Comparison of ENCODE assay signal across 16 cellular contexts in genomic region chr3:57784089-57784735, GRCh38.
"Had no signal": no experiment of that assay in that cellular context is flagged by ENCODE, and none has a peak within 500 bp of the region (broad histone marks: within the 10 kb centered on the region; RNA-seq: fewer than 3 reads in every experiment).

No MANE protein-coding gene starts in this region.

- H3K36me3 ChIP-seq: cardiac muscle cell, upper lobe of left lung, WERI-Rb-1 had no signal

- ATAC-seq: activated CD8-positive, alpha-beta T cell treated with anti-CD3 and anti-CD28 coated beads for 36 hours; activated T-cell treated with anti-CD3 and anti-CD28 coated beads, Interleukin-2, amount 50 U/mL, for 72 hours; stimulated activated naive CD8-positive, alpha-beta T cell treated with anti-CD3 and anti-CD28 coated beads, Interleukin-15, Interleukin-2, amounts not matched to agents 100 U/mL and 50 U/mL, for 24 hours had no signal

- DNase-seq: activated CD4-positive, alpha-beta T cell treated with anti-CD3 and anti-CD28 coated beads for 4 hours; activated CD8-positive, alpha-beta memory T cell treated with anti-CD3 and anti-CD28 coated beads, Interleukin-2, amount 50 U/mL, for 4 hours; activated CD8-positive, alpha-beta T cell treated with anti-CD3 and anti-CD28 coated beads for 36 hours; activated gamma-delta T cell treated with Interleukin-2 at 50 U/mL for 16 hours; activated naive CD8-positive, alpha-beta T cell treated with anti-CD3 and anti-CD28 coated beads, Interleukin-2, amount 10 ng/mL, durations not matched to agents 7 days and 5 days; activated T-cell treated with anti-CD3 and anti-CD28 coated beads, Interleukin-2, amount 50 U/mL, for 72 hours; aorta; hypothalamus; stimulated activated CD4-positive, alpha-beta T cell treated with anti-CD3 and anti-CD28 coated beads, Interleukin-2, amount 100 ng/mL, for 48 hours; stimulated activated naive CD8-positive, alpha-beta T cell treated with anti-CD3 and anti-CD28 coated beads, Interleukin-15, Interleukin-2, amounts not matched to agents 100 U/mL and 50 U/mL, for 24 hours; T-helper 1 cell; WERI-Rb-1 had no signal

- H3K27me3 ChIP-seq: cardiac muscle cell, upper lobe of left lung had no signal

- H3K4me3 ChIP-seq: cardiac muscle cell, upper lobe of left lung had no signal

- H3K27ac ChIP-seq: cardiac muscle cell, WERI-Rb-1 had no signal

- FAIRE-seq: colon, endothelial cell of umbilical vein had no signal

- H3K9me3 ChIP-seq: upper lobe of left lung had no signal
